In the genomic region with DNA sequence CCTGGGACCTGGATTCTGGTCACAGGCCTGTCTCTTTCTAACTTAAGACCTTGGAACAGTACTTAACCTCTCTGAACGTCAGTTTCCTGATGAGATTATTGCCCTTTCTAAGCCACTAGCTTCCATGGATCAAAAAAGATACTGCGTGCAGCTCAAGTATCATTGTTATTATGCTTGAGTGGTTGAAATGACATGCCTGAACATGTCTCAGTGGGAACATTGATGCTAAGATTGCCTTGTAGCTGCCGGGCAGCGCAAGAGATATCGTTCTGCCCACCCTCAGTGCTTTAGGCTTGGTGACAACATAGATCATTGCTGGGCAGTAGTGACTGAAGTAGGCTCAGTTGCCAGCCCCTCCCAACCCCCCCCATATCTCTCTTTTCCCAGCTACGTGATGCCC, we compare ENCODE assay signal across 22 cellular contexts.
DNase-seq lines count a peak whose midpoint lies in the region; ATAC-seq and TF ChIP-seq lines count a peak whose summit lies in the region.
"Had no signal": no experiment of that assay in that cellular context is flagged by ENCODE, and none has a peak within 500 bp of the region (broad histone marks: within the 10 kb centered on the region; RNA-seq: fewer than 3 reads in every experiment).

No MANE protein-coding gene starts in this region.

- peaks cover 18% of the 10 kb centered on the region for H3K27me3 Mint-ChIP-seq in stimulated activated naive CD8-positive, alpha-beta T cell treated with anti-CD3 and anti-CD28 coated beads, Interleukin-15, amount 100 ng/mL, for 72 hours
- H3K27me3 Mint-ChIP-seq: progenitor cell of endocrine pancreas had no signal

- no peak for TF ChIP-seq CTCF in WERI-Rb-1 (IDR thresholded peaks at IDR 0.05; ENCODE audit: low read depth, low read length)

- intact Hi-C loops in posterior vena cava (cut with DNase I), result no loop called here

- H3K27me3 ChIP-seq in WERI-Rb-1 (ENCODE audit: insufficient read depth, low read depth, severe bottlenecking), result no peaks in the 10 kb centered on the region
- H3K27me3 ChIP-seq: transverse colon had no signal

- H3K9me3 Mint-ChIP-seq in stimulated activated naive CD8-positive, alpha-beta T cell treated with anti-CD3 and anti-CD28 coated beads, Interleukin-15, amount 100 ng/mL, for 72 hours, result no peaks in the 10 kb centered on the region
- H3K9me3 Mint-ChIP-seq: activated T-helper 2 cell treated with anti-CD3 and anti-CD28 coated beads, Interferon-gamma antibody, Interleukin-2, Interleukin-4, amounts not matched to agents 10 μg/mL and 5 μg/mL and 100 μg/mL, durations not matched to agents 14 hours and 24 hours and 36 hours; nephron progenitor cell had no signal

- no peak for ATAC-seq in stimulated activated naive CD8-positive, alpha-beta T cell treated with anti-CD3 and anti-CD28 coated beads, Interleukin-15, amount 100 ng/mL, for 72 hours
- ATAC-seq in stimulated activated naive CD8-positive, alpha-beta T cell treated with anti-CD3 and anti-CD28 coated beads, Interleukin-15, Interleukin-2, amounts not matched to agents 100 U/mL and 50 U/mL, for 24 hours, result no peak
- ATAC-seq in HG03159 (IDR thresholded peaks at IDR 0.05; ENCODE audit: unreplicated experiment), result no peak
- ATAC-seq: left lobe of liver had no signal

- H3K4me3 Mint-ChIP-seq in stimulated activated naive CD8-positive, alpha-beta T cell treated with anti-CD3 and anti-CD28 coated beads, Interleukin-15, amount 100 ng/mL, for 72 hours, result no peak overlapping the region
- H3K4me3 Mint-ChIP-seq: CD4-positive, CD25-positive, alpha-beta regulatory T cell; nephron progenitor cell had no signal

- DNase-seq in stimulated activated naive CD8-positive, alpha-beta T cell treated with anti-CD3 and anti-CD28 coated beads, Interleukin-15, amount 100 ng/mL, for 72 hours, result no peak
- no peak for DNase-seq in stimulated activated naive CD8-positive, alpha-beta T cell treated with anti-CD3 and anti-CD28 coated beads, Interleukin-15, Interleukin-2, amounts not matched to agents 100 U/mL and 50 U/mL, for 24 hours
- peak; percentile 66 for DNase-seq in NCI-H2196 (lab: John Stamatoyannopoulos, UW; ENCODE audit: unreplicated experiment)
- peak; percentile 32 for DNase-seq in WERI-Rb-1
- DNase-seq in retina, result peak; percentile 19
- no peak for DNase-seq in SIG-M5 treated with dmso at 0.1 percent for 504 hours (lab: John Stamatoyannopoulos, UW; ENCODE audit: unreplicated experiment)
- no peak for DNase-seq in posterior vena cava (ENCODE audit: low spot score)
- DNase-seq: activated CD4-positive, alpha-beta T cell treated with anti-CD3 and anti-CD28 coated beads for 48 hours; CD4-positive, CD25-positive, alpha-beta regulatory T cell; head of caudate nucleus; Karpas-422; midbrain; NCI-H1048; nephron progenitor cell; Right ventricle myocardium superior; stimulated activated CD4-positive, alpha-beta T cell treated with anti-CD3 and anti-CD28 coated beads, Interleukin-1b, Interleukin-23, amount 100 ng/mL, for 48 hours; stimulated activated naive CD4-positive, alpha-beta T cell treated with Interleukin-2 at 50 U/mL for 16 hours; transverse colon had no signal

- no peaks in the 10 kb centered on the region for H3K36me3 ChIP-seq in WERI-Rb-1
- H3K36me3 ChIP-seq: transverse colon had no signal

- no peak overlapping the region for H3K4me3 ChIP-seq in WERI-Rb-1 (ENCODE audit: low read depth, low read length)
- H3K4me3 ChIP-seq: transverse colon had no signal

- H3K9me3 ChIP-seq in WERI-Rb-1 (ENCODE audit: severe bottlenecking), result no peaks in the 10 kb centered on the region
- H3K9me3 ChIP-seq: transverse colon had no signal

- H3K27ac Mint-ChIP-seq in stimulated activated naive CD8-positive, alpha-beta T cell treated with anti-CD3 and anti-CD28 coated beads, Interleukin-15, amount 100 ng/mL, for 72 hours, result peak overlapping the region; percentile 50 to 68
- H3K27ac Mint-ChIP-seq: activated T-helper 2 cell treated with anti-CD3 and anti-CD28 coated beads, Interferon-gamma antibody, Interleukin-2, Interleukin-4, amounts not matched to agents 10 μg/mL and 5 μg/mL and 100 μg/mL, durations not matched to agents 14 hours and 24 hours and 36 hours; CD4-positive, CD25-positive, alpha-beta regulatory T cell; nephron progenitor cell; progenitor cell of endocrine pancreas had no signal

- H3K4me1 Mint-ChIP-seq in stimulated activated naive CD8-positive, alpha-beta T cell treated with anti-CD3 and anti-CD28 coated beads, Interleukin-15, amount 100 ng/mL, for 72 hours, result no peaks in the 10 kb centered on the region
- H3K4me1 Mint-ChIP-seq: CD4-positive, CD25-positive, alpha-beta regulatory T cell had no signal

- H3K27ac ChIP-seq in WERI-Rb-1, result peak overlapping the region; percentile 79
- H3K27ac ChIP-seq: transverse colon had no signal

Comparison
In these comparisons a context has a peak if more than half of its experiments do, and no peak if none do; other contexts are left out.
1. DNase-seq: peak in NCI-H2196 (single experiment), WERI-Rb-1 (single experiment) and retina (single experiment); none in stimulated activated naive CD8-positive, alpha-beta T cell treated with anti-CD3 and anti-CD28 coated beads, Interleukin-15, amount 100 ng/mL, for 72 hours (0 of 2), stimulated activated naive CD8-positive, alpha-beta T cell treated with anti-CD3 and anti-CD28 coated beads, Interleukin-15, Interleukin-2, amounts not matched to agents 100 U/mL and 50 U/mL, for 24 hours (single experiment), SIG-M5 treated with dmso at 0.1 percent for 504 hours (single experiment) and posterior vena cava (single experiment).